In genomic region chr20:4856022-4856755, GRCh38 we compare ENCODE assay signal across 22 cellular contexts. TPM values are rescaled to one million over a fixed set of nuclear protein-coding genes. Genes with fewer than 3 reads are reported as not detected.
DNase-seq lines count a peak whose midpoint lies in the region; ATAC-seq, FAIRE-seq and TF ChIP-seq lines count a peak whose summit lies in the region.
"Had no signal": no experiment of that assay in that cellular context is flagged by ENCODE, and none has a peak within 500 bp of the region (broad histone marks: within the 10 kb centered on the region; RNA-seq: fewer than 3 reads in every experiment).

No MANE protein-coding gene starts in this region.

- H3K27me3 ChIP-seq in HepG2 (ENCODE audit: control insufficient read depth in 1 of 2, insufficient read depth in 2 of 2, low read length in 2 of 2), result no peaks in the 10 kb centered on the region
- H3K27me3 ChIP-seq in gastroesophageal sphincter, result no peaks in the 10 kb centered on the region
- H3K27me3 ChIP-seq: MG63, SJCRH30 had no signal

- H3K9ac ChIP-seq in HepG2 (ENCODE audit: insufficient read depth, low read depth, low read length), result no peak overlapping the region

- no peak for TF ChIP-seq RAD21 in HepG2 (CRISPR knock-in tag; IDR thresholded peaks at IDR 0.05)

- no peaks in the 10 kb centered on the region for H3K9me3 Mint-ChIP-seq in activated naive CD4-positive, alpha-beta T cell treated with anti-CD3 and anti-CD28 coated beads for 36 hours
- H3K9me3 Mint-ChIP-seq in nephron progenitor cell, result no peaks in the 10 kb centered on the region

- no peak overlapping the region for H3K4me2 ChIP-seq in HepG2 (ENCODE audit: low read depth, low read length)

- H3K27ac Mint-ChIP-seq in activated naive CD4-positive, alpha-beta T cell treated with anti-CD3 and anti-CD28 coated beads for 36 hours, result peak overlapping the region; percentile 54
- peak overlapping the region; percentile 72 for H3K27ac Mint-ChIP-seq in nephron progenitor cell

- TF ChIP-seq EP300 in HepG2 (IDR thresholded peaks at IDR 0.05; ENCODE audit: low read depth in 2 of 2, low read length in 2 of 2) (no peak), HepG2 (CRISPR knock-in tag; IDR thresholded peaks at IDR 0.05; ENCODE audit: borderline replicate concordance) (no peak), gastroesophageal sphincter (IDR thresholded peaks at IDR 0.05) (no peak)

- POLR2A ChIA-PET in HepG2 (lab: Yijun Ruan, JAX), result no interaction called here
- POLR2A ChIA-PET in GM10248 (lab: Yijun Ruan, JAX), result no interaction called here

- TF ChIP-seq POLR2A in HepG2 (IDR thresholded peaks at IDR 0.05; ENCODE audit: insufficient read depth in 1 of 2, low read depth in 2 of 2, low read length in 2 of 2), result no peak
- no peak for TF ChIP-seq POLR2A in gastroesophageal sphincter (IDR thresholded peaks at IDR 0.05)

- peaks cover 26% of the 10 kb centered on the region for H3K36me3 Mint-ChIP-seq in activated naive CD4-positive, alpha-beta T cell treated with anti-CD3 and anti-CD28 coated beads for 36 hours (ENCODE audit: low read depth)
- H3K36me3 Mint-ChIP-seq in nephron progenitor cell (ENCODE audit: low read depth), result peaks cover 45% of the 10 kb centered on the region

- H2AFZ ChIP-seq in HepG2 (ENCODE audit: low read length), result no peak overlapping the region

- H3K4me3 Mint-ChIP-seq in activated naive CD4-positive, alpha-beta T cell treated with anti-CD3 and anti-CD28 coated beads for 36 hours, result no peak overlapping the region
- no peak overlapping the region for H3K4me3 Mint-ChIP-seq in nephron progenitor cell

- H3K36me3 ChIP-seq in HepG2 (replicated peaks in 1 of 2; ENCODE audit: control insufficient read depth in 1 of 2, insufficient read depth in 2 of 2, low read length in 2 of 2), result peaks cover 54 to 86% of the 10 kb centered on the region in 2 experiments
- peaks cover 0 to 87% of the 10 kb centered on the region in 2 donors for H3K36me3 ChIP-seq in gastroesophageal sphincter
- H3K36me3 ChIP-seq: MG63 had no signal

- no TSS peak for BruUV-seq in HepG2 (replicated peaks; lab: Mats Ljungman, UMichigan)

- H3K27ac ChIP-seq in HepG2 (ENCODE audit: extremely low read length, insufficient read depth, low read length) (no peak overlapping the region), gastroesophageal sphincter (no peak overlapping the region)
- H3K27ac ChIP-seq: SJCRH30 had no signal

- no peak for FAIRE-seq in HepG2 (lab: Jason Lieb, UNC)
- FAIRE-seq: D721Med, GM19239, RCC 7860 had no signal

- no peak; the same call in 2 of the 3 replicates for ATAC-seq in HepG2
- ATAC-seq in gastroesophageal sphincter, result no peak

- H4K20me1 ChIP-seq in HepG2 (ENCODE audit: insufficient read depth, low read length), result no peaks in the 10 kb centered on the region

- 96% methylated on average over 19 of the region's 19 CpGs for WGBS in HepG2 (ENCODE audit: low lambda C conversion rate)
- WGBS in gastroesophageal sphincter (ENCODE audit: low coverage in 1 of 2), 2 donors, result 81 to 100% methylated on average over 9 to 11 of the region's 19 CpGs

- intact Hi-C loops in activated naive CD4-positive, alpha-beta T cell treated with anti-CD3 and anti-CD28 coated beads for 36 hours (cut with micrococcal nuclease), result no loop called here
- intact Hi-C loops in HepG2 (cut with micrococcal nuclease; ENCODE audit: unreplicated experiment), result no loop called here

- in situ Hi-C loops in HepG2 (cut with HindIII; ENCODE audit: extremely low pct_ligation_motif_present, low pct_unique_long_range_greater_than_20kb), result no loop called here

- H3K4me1 Mint-ChIP-seq in activated naive CD4-positive, alpha-beta T cell treated with anti-CD3 and anti-CD28 coated beads for 36 hours (ENCODE audit: low read depth), result no peaks in the 10 kb centered on the region
- H3K4me1 Mint-ChIP-seq in nephron progenitor cell, result no peaks in the 10 kb centered on the region

- H3K4me3 ChIP-seq in HepG2 (replicated peaks in 1 of 3; ENCODE audit: insufficient read depth in 1 of 3, low read depth in 2 of 3, low read length in 3 of 3) (no peak overlapping the region), gastroesophageal sphincter (no peak overlapping the region)
- H3K4me3 ChIP-seq: MG63, SJCRH30 had no signal

- DNase-seq in activated naive CD4-positive, alpha-beta T cell treated with anti-CD3 and anti-CD28 coated beads for 36 hours, result no peak
- DNase-seq in activated naive CD4-positive, alpha-beta T cell treated with anti-CD3 and anti-CD28 coated beads, Interleukin-2, amount 50 U/mL, for 16 hours, result no peak
- DNase-seq in HepG2 (ENCODE audit: low spot score) (no peak), nephron progenitor cell (no peak), GM10248 (ENCODE audit: extremely low spot score) (no peak), NOMO-1 treated with dmso at 0.1 percent for 144 hours (lab: John Stamatoyannopoulos, UW; ENCODE audit: unreplicated experiment) (no peak)
- DNase-seq: AML-193, DMS53, EL, GF-D8, Kasumi-1, MG63, NCI-H1417, NCI-H187, NCI-H446, NCI-H526, OCI-M1, SJCRH30 had no signal

- no peaks in the 10 kb centered on the region for H3K27me3 Mint-ChIP-seq in activated naive CD4-positive, alpha-beta T cell treated with anti-CD3 and anti-CD28 coated beads for 36 hours (ENCODE audit: low read depth)
- peaks cover 6% of the 10 kb centered on the region for H3K27me3 Mint-ChIP-seq in nephron progenitor cell (ENCODE audit: low read depth, poor library complexity)

- H3K4me1 ChIP-seq in HepG2 (ENCODE audit: insufficient read depth, low read length) (no peaks in the 10 kb centered on the region), gastroesophageal sphincter (no peaks in the 10 kb centered on the region)
- H3K4me1 ChIP-seq: SJCRH30 had no signal

- H3K9me3 ChIP-seq in HepG2 (ENCODE audit: low read length) (no peaks in the 10 kb centered on the region), gastroesophageal sphincter (no peaks in the 10 kb centered on the region)
- H3K9me3 ChIP-seq: MG63, SJCRH30 had no signal

- CTCF ChIA-PET in activated naive CD4-positive, alpha-beta T cell treated with anti-CD3 and anti-CD28 coated beads for 36 hours (lab: Charles Lee), result interaction anchor here (1.0 to 1.2 kb wide), 2 partner anchors 97 to 100 kb away, joined by 3 to 6 read pairs; no protein-coding TSS in a partner anchor
- CTCF ChIA-PET in HepG2 (lab: Yijun Ruan, JAX; ENCODE audit: low intra/inter-chr PET ratio, low total read pairs), result no interaction called here
- CTCF ChIA-PET in GM10248 (lab: Yijun Ruan, JAX), result no interaction called here

- no peaks in the 10 kb centered on the region for H3K79me2 ChIP-seq in HepG2 (ENCODE audit: insufficient read depth, low read length)

- TF ChIP-seq CTCF in HepG2 (CRISPR knock-in tag; IDR thresholded peaks at IDR 0.05) (no peak), nephron progenitor cell (IDR thresholded peaks at IDR 0.05) (no peak), gastroesophageal sphincter (IDR thresholded peaks at IDR 0.05) (no peak), GM10248 (IDR thresholded peaks at IDR 0.05; ENCODE audit: control extremely low read depth, extremely low read depth, low read depth, missing control alignments) (no peak)

TF ChIP-seq in HepG2, 621 proteins besides CTCF, POLR2A, EP300 and RAD21:
- TF ChIP-seq ZNF567 (CRISPR knock-in tag; IDR thresholded peaks at IDR 0.05; ENCODE audit: borderline replicate concordance) (no peak), RBM22 (optimal IDR thresholded peaks at IDR 0.05; ENCODE audit: low read length) (peak; percentile 48), PRMT3 (CRISPR knock-in tag; IDR thresholded peaks at IDR 0.05; ENCODE audit: borderline replicate concordance, low read depth) (no peak), ISL2 (CRISPR knock-in tag; IDR thresholded peaks at IDR 0.05) (no peak)

RNA-seq across cellular contexts. Expression of gene RASSF2, which starts 32.8 kb away (rescaled TPM):
- 10 to 100 TPM; 26.7 to 27.9 TPM for total RNA-seq in activated naive CD4-positive, alpha-beta T cell treated with anti-CD3 and anti-CD28 coated beads for 36 hours
- total RNA-seq in HepG2 (2016; rRNA removed; fragmentation: Illumina TruSeq; extraction: Trizol), result 0.53 and 0.83 TPM in 2 replicates
- total RNA-seq in HepG2 (2016; cell fraction: cytosol; rRNA removed; fragmentation: Illumina TruSeq; extraction: Trizol; ENCODE audit: low read depth), result under 0.01 and 0.09 TPM in 2 replicates
- total RNA-seq in HepG2 (2016; cell fraction: insoluble cytoplasmic fraction; rRNA removed; fragmentation: Illumina TruSeq; extraction: Trizol), result 0.61 and 0.86 TPM in 2 replicates
- 0.25 and 0.31 TPM in 2 replicates for total RNA-seq in HepG2 (2016; cell fraction: membrane; rRNA removed; fragmentation: Illumina TruSeq; extraction: Trizol)
- total RNA-seq in HepG2 (2016; cell fraction: nucleus; rRNA removed; fragmentation: Illumina TruSeq; extraction: Trizol), result 0.19 and 0.44 TPM in 2 replicates
- polyA plus RNA-seq in HepG2 (2011; rRNA removed), result 0.09 and 0.16 TPM in 2 replicates
- 0.09 and 0.10 TPM in 2 replicates for polyA plus RNA-seq in HepG2 (2011; cell fraction: cytosol; rRNA removed)
- polyA plus RNA-seq in HepG2 (2011; cell fraction: nucleus; rRNA removed), result 0.11 and 0.19 TPM in 2 replicates
- 0.05 and 0.08 TPM in 2 replicates for polyA plus RNA-seq in HepG2 (2012)
- 0.06 and 0.08 TPM in 2 replicates for polyA plus RNA-seq in HepG2 (2016; cell fraction: cytosol; fragmentation: Illumina TruSeq; extraction: Trizol; ENCODE audit: low read depth)
- polyA plus RNA-seq in HepG2 (2016; cell fraction: insoluble cytoplasmic fraction; fragmentation: Illumina TruSeq; extraction: Trizol; ENCODE audit: low read depth), result 0.59 and 0.73 TPM in 2 replicates
- polyA plus RNA-seq in HepG2 (2016; cell fraction: membrane; fragmentation: Illumina TruSeq; extraction: Trizol; ENCODE audit: low read depth), result 0.10 and 0.11 TPM in 2 replicates
- 0.48 and 0.55 TPM in 2 replicates for polyA plus RNA-seq in HepG2 (2016; cell fraction: nucleus; fragmentation: Illumina TruSeq; extraction: Trizol; ENCODE audit: insufficient read depth, low read depth)
- polyA minus RNA-seq in HepG2 (2011; rRNA and poly(A)+ RNA removed; ENCODE audit: low replicate concordance), result 0.06 TPM in 1 of 2 replicates, not detected in the other
- polyA minus RNA-seq in HepG2 (2011; cell fraction: cytosol; rRNA and poly(A)+ RNA removed), result 0.10 TPM in 1 of 2 replicates, not detected in the other
- polyA minus RNA-seq in HepG2 (2011; cell fraction: nucleus; rRNA and poly(A)+ RNA removed), result 0.12 and 0.13 TPM in 2 replicates
- total RNA-seq in gastroesophageal sphincter, result 10 to 100 TPM; 28.3 to 99.0 (median 69.1) TPM

Comparison
In these comparisons a context has a peak if more than half of its experiments do, and no peak if none do; other contexts are left out.
1. RNA of gene RASSF2, which starts 32.8 kb away (total RNA-seq): 28.3 to 99.0 TPM in gastroesophageal sphincter and 26.7 to 27.9 TPM in activated naive CD4-positive, alpha-beta T cell treated with anti-CD3 and anti-CD28 coated beads for 36 hours; under 0.01 to 0.86 TPM in HepG2; every median in the first group is over 10 times any median in the second.